In genomic region chr10:132503581-132504421, GRCh38 we compare ENCODE assay signal across 19 cellular contexts. TPM values are rescaled to one million over a fixed set of nuclear protein-coding genes. Genes with fewer than 3 reads are reported as not detected.
DNase-seq lines count a peak whose midpoint lies in the region; ATAC-seq and TF ChIP-seq lines count a peak whose summit lies in the region.
"Had no signal": no experiment of that assay in that cellular context is flagged by ENCODE, and none has a peak within 500 bp of the region (broad histone marks: within the 10 kb centered on the region; RNA-seq: fewer than 3 reads in every experiment).

No MANE protein-coding gene starts in this region.

- peaks cover 3% of the 10 kb centered on the region for H3K27me3 Mint-ChIP-seq in activated CD4-positive, alpha-beta T cell treated with anti-CD3 and anti-CD28 coated beads for 36 hours
- no peaks in the 10 kb centered on the region; the same call in 1 of the 2 replicates for H3K27me3 Mint-ChIP-seq in WTC11 (ENCODE audit: low read depth)

- H3K4me1 Mint-ChIP-seq in activated CD4-positive, alpha-beta T cell treated with anti-CD3 and anti-CD28 coated beads for 36 hours: no peaks in the 10 kb centered on the region
- no peaks in the 10 kb centered on the region for H3K4me1 Mint-ChIP-seq in WTC11

- peak overlapping the region; percentile 58 for H4K91ac ChIP-seq in mesenchymal stem cell (ENCODE audit: low read length)

- no peak overlapping the region for H2BK5ac ChIP-seq in mesenchymal stem cell (ENCODE audit: low read depth, low read length, poor library complexity, severe bottlenecking)

- H3K79me1 ChIP-seq in mesenchymal stem cell (replicated peaks; ENCODE audit: low read length, poor library complexity, severe bottlenecking): no peaks in the 10 kb centered on the region

- no peak overlapping the region for H3K14ac ChIP-seq in mesenchymal stem cell (ENCODE audit: low read length in 2 of 2)

- H3K4me1 ChIP-seq in mesenchymal stem cell (ENCODE audit: control insufficient read depth, insufficient read depth, low read depth, low read length): peaks cover 4% of the 10 kb centered on the region
- H3K4me1 ChIP-seq in suprapubic skin: peaks cover 12% of the 10 kb centered on the region

- H3K4me2 ChIP-seq in mesenchymal stem cell (ENCODE audit: low read length, poor library complexity, severe bottlenecking): no peak overlapping the region
- H3K4me2 ChIP-seq: KMS-11, PC-9 had no signal

- ATAC-seq in activated CD4-positive, alpha-beta T cell treated with anti-CD3 and anti-CD28 coated beads for 36 hours: no peak
- ATAC-seq in WTC11 (no peak), HG03159 (IDR thresholded peaks at IDR 0.05; ENCODE audit: unreplicated experiment) (no peak)

- no peak overlapping the region for H3K18ac ChIP-seq in mesenchymal stem cell (ENCODE audit: low read depth in 1 of 2, low read length in 2 of 2)

- TF ChIP-seq EP300 in suprapubic skin (IDR thresholded peaks at IDR 0.05): no peak

- H3K9ac ChIP-seq in mesenchymal stem cell (ENCODE audit: low read length): no peak overlapping the region
- H3K9ac ChIP-seq: KMS-11 had no signal

- intact Hi-C loops in activated CD4-positive, alpha-beta T cell treated with anti-CD3 and anti-CD28 coated beads for 36 hours (cut with DNase I, micrococcal nuclease): no loop called here

- POLR2A ChIA-PET in activated CD4-positive, alpha-beta T cell treated with anti-CD3 and anti-CD28 coated beads for 36 hours (lab: Charles Lee): no interaction called here
- POLR2A ChIA-PET in WTC11 (lab: Charles Lee): no interaction called here

- H2BK12ac ChIP-seq in mesenchymal stem cell (ENCODE audit: low read length in 2 of 2): no peak overlapping the region

- H3K9me3 Mint-ChIP-seq in activated CD4-positive, alpha-beta T cell treated with anti-CD3 and anti-CD28 coated beads for 36 hours (ENCODE audit: low read depth): no peaks in the 10 kb centered on the region
- H3K9me3 Mint-ChIP-seq in WTC11: no peaks in the 10 kb centered on the region
- H3K9me3 Mint-ChIP-seq: CD14-positive monocyte had no signal

- H2BK15ac ChIP-seq in mesenchymal stem cell (ENCODE audit: low read depth, poor library complexity, severe bottlenecking): no peak overlapping the region

- no peak overlapping the region for H4K8ac ChIP-seq in mesenchymal stem cell (ENCODE audit: low read length)

- H3K27me3 ChIP-seq in mesenchymal stem cell (ENCODE audit: control insufficient read depth in 1 of 2, insufficient read depth in 1 of 2, low read length in 2 of 2): peaks cover 54 to 61% of the 10 kb centered on the region in 2 experiments
- peaks cover 8% of the 10 kb centered on the region for H3K27me3 ChIP-seq in suprapubic skin

- H2AFZ ChIP-seq in mesenchymal stem cell (ENCODE audit: low read depth, low read length): no peak overlapping the region
- H2AFZ ChIP-seq: PC-9 had no signal

- no peak overlapping the region for H3K4me3 ChIP-seq in mesenchymal stem cell (ENCODE audit: insufficient read depth in 1 of 2, low read depth in 1 of 2, low read length in 2 of 2)
- no peak overlapping the region for H3K4me3 ChIP-seq in suprapubic skin
- H3K4me3 ChIP-seq: PC-9 had no signal

- 84% methylated on average over 15 of the region's 15 CpGs for WGBS in mesenchymal stem cell
- WGBS in suprapubic skin: 77% methylated on average over 9 of the region's 15 CpGs

- H3K27ac ChIP-seq in mesenchymal stem cell (ENCODE audit: low read length, poor library complexity, severe bottlenecking): no peak overlapping the region
- H3K27ac ChIP-seq in suprapubic skin: no peak overlapping the region
- H3K27ac ChIP-seq: 22Rv1, KMS-11, PC-9 had no signal

- H3K27ac Mint-ChIP-seq in activated CD4-positive, alpha-beta T cell treated with anti-CD3 and anti-CD28 coated beads for 36 hours: no peak overlapping the region
- no peak overlapping the region for H3K27ac Mint-ChIP-seq in WTC11

- CTCF ChIA-PET in activated CD4-positive, alpha-beta T cell treated with anti-CD3 and anti-CD28 coated beads for 36 hours (lab: Charles Lee): no interaction called here
- CTCF ChIA-PET in WTC11 (lab: Charles Lee): no interaction called here

- H2AK5ac ChIP-seq in mesenchymal stem cell (ENCODE audit: low read length, severe bottlenecking): no peak overlapping the region

- TF ChIP-seq POLR2A in suprapubic skin (IDR thresholded peaks at IDR 0.05): no peak

- H3K36me3 ChIP-seq in mesenchymal stem cell (ENCODE audit: control insufficient read depth in 1 of 2, insufficient read depth in 2 of 2, low read depth in 1 of 2, low read length in 2 of 2) (no peaks in the 10 kb centered on the region), suprapubic skin (no peaks in the 10 kb centered on the region)

- H3K4me3 Mint-ChIP-seq in activated CD4-positive, alpha-beta T cell treated with anti-CD3 and anti-CD28 coated beads for 36 hours: no peak overlapping the region
- H3K4me3 Mint-ChIP-seq in WTC11: no peak overlapping the region
- H3K4me3 Mint-ChIP-seq: CD14-positive monocyte had no signal

- TF ChIP-seq CTCF in WTC11 (IDR thresholded peaks at IDR 0.05): no peak
- no peak for TF ChIP-seq CTCF in suprapubic skin (IDR thresholded peaks at IDR 0.05)

- H3K36me3 Mint-ChIP-seq in activated CD4-positive, alpha-beta T cell treated with anti-CD3 and anti-CD28 coated beads for 36 hours (ENCODE audit: low read depth): no peaks in the 10 kb centered on the region
- no peaks in the 10 kb centered on the region for H3K36me3 Mint-ChIP-seq in WTC11
- H3K36me3 Mint-ChIP-seq: CD14-positive monocyte had no signal

- no peak overlapping the region for H2BK120ac ChIP-seq in mesenchymal stem cell (ENCODE audit: low read depth, low read length)

- no peak overlapping the region for H3K23ac ChIP-seq in mesenchymal stem cell (ENCODE audit: low read length in 2 of 2)

- peak; percentile 1 for DNase-seq in activated CD4-positive, alpha-beta T cell treated with anti-CD3 and anti-CD28 coated beads for 36 hours
- DNase-seq in activated CD4-positive, alpha-beta T cell treated with anti-CD3 and anti-CD28 coated beads, Interleukin-2, amount 50 U/mL, for 1 hour: no peak
- DNase-seq in WTC11 (ENCODE audit: low spot score) (peak; percentile 2), mesenchymal stem cell (no peak), suprapubic skin (ENCODE audit: low spot score in 2 of 2) (peak; percentile 43 to 72), NCI-H1930 (lab: John Stamatoyannopoulos, UW) (no peak), GOT3 (lab: John Stamatoyannopoulos, UW) (no peak)
- DNase-seq: AML-193, DMS79 treated with DMSO at 0.1 percent for 48 hours, MV-4-11, NCI-H1417, NCI-H187 treated with DMSO at 0.1 percent for 48 hours, NCI-H226, NCI-H524 treated with DMSO at 0.1 percent for 48 hours, PC-9 had no signal

- H3K4ac ChIP-seq in mesenchymal stem cell (ENCODE audit: low read depth in 1 of 2, low read length in 2 of 2): no peak overlapping the region

- H3K9me3 ChIP-seq in mesenchymal stem cell (ENCODE audit: control insufficient read depth, low read length) (no peaks in the 10 kb centered on the region), suprapubic skin (no peaks in the 10 kb centered on the region)

TF ChIP-seq in WTC11, 78 proteins besides CTCF, POLR2A, EP300 and RAD21 (continues in another document):
- TF ChIP-seq ATF6 (CRISPR knock-in tag; IDR thresholded peaks at IDR 0.05) (no peak), MYBL2 (CRISPR knock-in tag; IDR thresholded peaks at IDR 0.05) (no peak), NR3C1 (CRISPR knock-in tag; conservative IDR thresholded peaks at IDR 0.05; ENCODE audit: low read depth) (no peak), MLX (CRISPR knock-in tag; IDR thresholded peaks at IDR 0.05) (no peak), ZBTB43 (CRISPR knock-in tag; IDR thresholded peaks at IDR 0.05) (no peak), NFE2L1 (CRISPR knock-in tag; IDR thresholded peaks at IDR 0.05) (no peak), ZNF423 (CRISPR knock-in tag; IDR thresholded peaks at IDR 0.05) (no peak), TEAD1 (CRISPR knock-in tag; IDR thresholded peaks at IDR 0.05) (no peak), NR2C2 (CRISPR knock-in tag; IDR thresholded peaks at IDR 0.05) (no peak), ZNF121 (CRISPR knock-in tag; IDR thresholded peaks at IDR 0.05) (no peak)

RNA-seq across cellular contexts. Expression of gene INPP5A, which starts 33.8 kb away (rescaled TPM):
- total RNA-seq in activated CD4-positive, alpha-beta T cell treated with anti-CD3 and anti-CD28 coated beads for 36 hours: 1 to 10 TPM; 8.1 to 9.3 TPM
- 20.0 to 22.1 TPM (median 21.5 TPM) in 3 replicates for total RNA-seq in WTC11 (2021)
- polyA plus RNA-seq in mesenchymal stem cell (2013, experiment 1 of 2): 31.4 TPM
- polyA plus RNA-seq in mesenchymal stem cell (2013, experiment 2 of 2): 32.2 TPM
- 10 to 100 TPM; 28.1 to 39.1 (median 32.3) TPM for total RNA-seq in suprapubic skin

Comparison
In these comparisons a context has a peak if more than half of its experiments do, and no peak if none do; other contexts are left out.
1. DNase-seq: peak in activated CD4-positive, alpha-beta T cell treated with anti-CD3 and anti-CD28 coated beads for 36 hours (single experiment), WTC11 (single experiment) and suprapubic skin (2 of 2); none in activated CD4-positive, alpha-beta T cell treated with anti-CD3 and anti-CD28 coated beads, Interleukin-2, amount 50 U/mL, for 1 hour (single experiment), mesenchymal stem cell (single experiment), NCI-H1930 (0 of 2) and GOT3 (single experiment).